In genomic region chr1:109201123-109201703, GRCh38 we compare ENCODE assay signal across 9 cellular contexts. TPM values are rescaled to one million over a fixed set of nuclear protein-coding genes. Genes with fewer than 3 reads are reported as not detected.
DNase-seq lines count a peak whose midpoint lies in the region; ATAC-seq and TF ChIP-seq lines count a peak whose summit lies in the region.
"Had no signal": no experiment of that assay in that cellular context is flagged by ENCODE, and none has a peak within 500 bp of the region (broad histone marks: within the 10 kb centered on the region; RNA-seq: fewer than 3 reads in every experiment).

No MANE protein-coding gene starts in this region.

- no peaks in the 10 kb centered on the region for H3K36me3 ChIP-seq in upper lobe of right lung

- H3K27me3 Mint-ChIP-seq in activated CD8-positive, alpha-beta T cell treated with anti-CD3 and anti-CD28 coated beads for 36 hours: no peaks in the 10 kb centered on the region
- H3K27me3 Mint-ChIP-seq: effector memory CD8-positive, alpha-beta T cell had no signal

- peak; percentile 69 for TF ChIP-seq CTCF in activated CD8-positive, alpha-beta T cell treated with anti-CD3 and anti-CD28 coated beads for 36 hours (IDR thresholded peaks at IDR 0.05)
- peak; percentile 50 for TF ChIP-seq CTCF in upper lobe of right lung (IDR thresholded peaks at IDR 0.05)

- CTCF ChIA-PET in activated CD8-positive, alpha-beta T cell treated with anti-CD3 and anti-CD28 coated beads for 36 hours (lab: Charles Lee): interaction anchor here (0.6 to 4.0 kb wide), 26 partner anchors 10 to 332 kb away, joined by 3 to 54 read pairs (median 4); partner anchors contain the start of genes ELAPOR1, SARS1, SORT1 and TMEM167B

- intact Hi-C loops in activated CD8-positive, alpha-beta T cell treated with anti-CD3 and anti-CD28 coated beads for 36 hours (cut with micrococcal nuclease): no loop called here
- intact Hi-C loops in upper lobe of right lung (cut with DNase I): no loop called here

- H3K4me1 Mint-ChIP-seq in activated CD8-positive, alpha-beta T cell treated with anti-CD3 and anti-CD28 coated beads for 36 hours (ENCODE audit: low read depth): peaks cover 19% of the 10 kb centered on the region

- H3K9me3 ChIP-seq in upper lobe of right lung: no peaks in the 10 kb centered on the region

- no peak for TF ChIP-seq POLR2A in erythroblast (IDR thresholded peaks at IDR 0.05; ENCODE audit: low read length)

- H3K9me3 Mint-ChIP-seq in activated CD8-positive, alpha-beta T cell treated with anti-CD3 and anti-CD28 coated beads for 36 hours: no peaks in the 10 kb centered on the region
- H3K9me3 Mint-ChIP-seq: effector memory CD8-positive, alpha-beta T cell had no signal

- no peak overlapping the region for H3K4me3 ChIP-seq in upper lobe of right lung

- H3K27ac ChIP-seq in upper lobe of right lung: no peak overlapping the region

- H3K4me3 Mint-ChIP-seq in activated CD8-positive, alpha-beta T cell treated with anti-CD3 and anti-CD28 coated beads for 36 hours: no peak overlapping the region
- H3K4me3 Mint-ChIP-seq: effector memory CD8-positive, alpha-beta T cell had no signal

- ATAC-seq in activated CD8-positive, alpha-beta T cell treated with anti-CD3 and anti-CD28 coated beads for 36 hours: peak; percentile 96
- ATAC-seq in upper lobe of right lung (peak; percentile 83), GM19397 (IDR thresholded peaks at IDR 0.05; ENCODE audit: unreplicated experiment) (no peak)
- ATAC-seq: effector memory CD8-positive, alpha-beta T cell had no signal

- peak; percentile 27 for DNase-seq in NK-92 treated with Interleukin-12 subunit alpha and Interleukin-12 subunit beta, amount 100 ng/mL, for 24 hours (lab: John Stamatoyannopoulos, UW)
- DNase-seq in NK-92 (lab: John Stamatoyannopoulos, UW; ENCODE audit: unreplicated experiment) (no peak), NCI-H1436 (lab: John Stamatoyannopoulos, UW) (peak; percentile 55), erythroblast (lab: John Stamatoyannopoulos, UW) (peak; percentile 63 to 79), nucleus accumbens (lab: John Stamatoyannopoulos, UW) (peak in 49 of 56 donors; percentile 9 to 86 (median 49)), upper lobe of right lung (no peak)
- DNase-seq in activated CD8-positive, alpha-beta T cell treated with anti-CD3 and anti-CD28 coated beads for 36 hours: peak; percentile 93

- peaks cover 17% of the 10 kb centered on the region for H3K4me1 ChIP-seq in upper lobe of right lung

- no peak overlapping the region for H3K27ac Mint-ChIP-seq in activated CD8-positive, alpha-beta T cell treated with anti-CD3 and anti-CD28 coated beads for 36 hours
- H3K27ac Mint-ChIP-seq: effector memory CD8-positive, alpha-beta T cell had no signal

- no peaks in the 10 kb centered on the region for H3K27me3 ChIP-seq in upper lobe of right lung

- no peaks in the 10 kb centered on the region for H3K36me3 Mint-ChIP-seq in activated CD8-positive, alpha-beta T cell treated with anti-CD3 and anti-CD28 coated beads for 36 hours (ENCODE audit: low read depth)

- POLR2A ChIA-PET in activated CD8-positive, alpha-beta T cell treated with anti-CD3 and anti-CD28 coated beads for 36 hours (lab: Charles Lee): interaction anchor here (0.8 to 0.9 kb wide), 2 partner anchors 13 to 31 kb away, joined by 3 read pairs; partner anchors contain the start of gene SARS1

RNA-seq across cellular contexts. Expression of gene SARS1, which starts 12.5 kb away (rescaled TPM):
- total RNA-seq in activated CD8-positive, alpha-beta T cell treated with anti-CD3 and anti-CD28 coated beads for 36 hours: 100 to 1,000 TPM; 226 to 228 TPM
- 194 TPM for total RNA-seq in upper lobe of right lung

RNA-seq across cellular contexts. Expression of gene CELSR2, which starts 48.1 kb away (rescaled TPM):
- total RNA-seq in activated CD8-positive, alpha-beta T cell treated with anti-CD3 and anti-CD28 coated beads for 36 hours: 1 to 10 TPM; 2.7 to 3.1 TPM
- total RNA-seq in upper lobe of right lung: 7.4 TPM

Comparison
In these comparisons a context has a peak if more than half of its experiments do, and no peak if none do; other contexts are left out.
1. DNase-seq: peak in NK-92 treated with Interleukin-12 subunit alpha and Interleukin-12 subunit beta, amount 100 ng/mL, for 24 hours (single experiment), NCI-H1436 (single experiment), activated CD8-positive, alpha-beta T cell treated with anti-CD3 and anti-CD28 coated beads for 36 hours (single experiment), erythroblast (2 of 2) and nucleus accumbens (49 of 56); none in NK-92 (single experiment) and upper lobe of right lung (single experiment).